Comparison of ENCODE assay signal across 18 cellular contexts in the genomic region with DNA sequence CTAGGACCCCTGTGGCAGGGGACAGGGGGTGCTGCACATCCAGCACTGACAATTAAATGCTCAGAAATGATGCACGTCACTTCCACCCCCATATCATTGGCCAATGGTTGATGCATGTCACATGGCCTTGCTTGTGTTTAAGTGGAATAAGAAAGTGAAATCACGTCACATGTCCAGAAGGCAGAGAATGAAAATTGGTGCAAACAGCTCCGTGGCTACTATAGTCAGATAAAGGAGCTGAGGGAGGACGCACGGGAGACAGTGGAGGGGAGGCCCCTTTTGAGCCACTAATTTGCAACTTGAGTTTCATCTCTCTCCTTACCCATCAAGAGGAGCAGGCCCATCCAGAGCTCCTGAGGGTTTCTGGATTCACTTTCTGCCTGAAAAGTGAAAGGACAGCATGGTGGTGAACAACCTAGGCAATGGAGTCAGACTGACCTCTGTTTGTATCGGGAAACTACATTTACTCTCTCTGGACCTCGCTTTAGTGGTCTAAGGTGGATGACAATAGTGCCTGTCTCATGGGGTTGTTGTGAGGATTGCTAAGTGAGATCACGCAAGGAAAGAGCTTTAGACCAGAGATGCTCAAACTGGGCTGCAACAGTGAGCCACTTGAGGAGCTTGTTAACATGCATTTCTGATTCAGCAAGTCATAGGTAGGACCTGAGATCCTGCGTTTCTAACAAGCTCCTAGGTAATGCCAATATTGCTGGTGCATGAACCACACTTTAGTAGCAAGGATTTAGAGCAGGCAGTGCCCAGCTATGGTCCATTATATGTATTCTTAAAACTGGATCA.
DNase-seq lines count a peak whose midpoint lies in the region; ATAC-seq and TF ChIP-seq lines count a peak whose summit lies in the region.
"Had no signal": no experiment of that assay in that cellular context is flagged by ENCODE, and none has a peak within 500 bp of the region (broad histone marks: within the 10 kb centered on the region; RNA-seq: fewer than 3 reads in every experiment).

No MANE protein-coding gene starts in this region.

- H4K20me1 ChIP-seq in PC-3 (ENCODE audit: low read length), result no peaks in the 10 kb centered on the region

- no peak overlapping the region for H2AFZ ChIP-seq in PC-3 (ENCODE audit: low read length)
- H2AFZ ChIP-seq: parathyroid adenoma had no signal

- H3K27ac ChIP-seq in esophagus muscularis mucosa (replicated peaks in 1 of 4), result no peak overlapping the region
- H3K27ac ChIP-seq in PC-3 (ENCODE audit: low read length), result no peak overlapping the region
- H3K27ac ChIP-seq: parathyroid adenoma, upper lobe of left lung had no signal

- intact Hi-C loops in esophagus muscularis mucosa (cut with DNase I) (no loop called here), PC-3 (cut with micrococcal nuclease) (no loop called here)

- H3K36me3 ChIP-seq in esophagus muscularis mucosa (no peaks in the 10 kb centered on the region), PC-3 (ENCODE audit: low read depth, low read length) (no peaks in the 10 kb centered on the region)
- H3K36me3 ChIP-seq: upper lobe of left lung had no signal

- H3K79me2 ChIP-seq in PC-3 (ENCODE audit: low read length), result no peaks in the 10 kb centered on the region
- H3K79me2 ChIP-seq: parathyroid adenoma had no signal

- H3K9ac ChIP-seq in PC-3 (ENCODE audit: low read length), result no peak overlapping the region
- H3K9ac ChIP-seq: parathyroid adenoma had no signal

- WGBS in esophagus muscularis mucosa, result 93% methylated on average over 9 of the region's 9 CpGs

- no peaks in the 10 kb centered on the region for H3K9me3 Mint-ChIP-seq in progenitor cell of endocrine pancreas (ENCODE audit: low read depth)
- H3K9me3 Mint-ChIP-seq: effector memory CD8-positive, alpha-beta T cell had no signal

- POLR2A ChIA-PET in PC-3 (lab: Charles Lee; ENCODE audit: unreplicated experiment), result no interaction called here

- ATAC-seq in GM19351 (IDR thresholded peaks at IDR 0.05; ENCODE audit: unreplicated experiment) (peak; percentile 90), HG02981 (IDR thresholded peaks at IDR 0.05; ENCODE audit: unreplicated experiment) (peak; percentile 53), PC-3 (no peak)
- ATAC-seq: effector memory CD8-positive, alpha-beta T cell; HCT116 had no signal

- no peak overlapping the region for H3K4me2 ChIP-seq in PC-3 (ENCODE audit: low read length)

- H3K27me3 ChIP-seq in esophagus muscularis mucosa (peaks cover 0 to 18% (median 0%) of the 10 kb centered on the region in 4 donors), PC-3 (ENCODE audit: low read length) (no peaks in the 10 kb centered on the region)
- H3K27me3 ChIP-seq: upper lobe of left lung had no signal

- TF ChIP-seq CTCF in GM13976 (IDR thresholded peaks at IDR 0.05; ENCODE audit: borderline replicate concordance, control extremely low read depth, extremely low read depth, insufficient read depth, missing control alignments) (no peak), esophagus muscularis mucosa (IDR thresholded peaks at IDR 0.05) (no peak), PC-3 (conservative IDR thresholded peaks at IDR 0.05; ENCODE audit: low read depth, low read length) (no peak), progenitor cell of endocrine pancreas (IDR thresholded peaks at IDR 0.05; ENCODE audit: unreplicated experiment) (no peak)

- peaks cover 0 to 13% (median 3%) of the 10 kb centered on the region in 4 donors for H3K4me1 ChIP-seq in esophagus muscularis mucosa
- H3K4me1 ChIP-seq in PC-3 (ENCODE audit: insufficient read depth, low read length), result peaks cover 42% of the 10 kb centered on the region
- H3K4me1 ChIP-seq: parathyroid adenoma had no signal

- DNase-seq in GM13976 (ENCODE audit: low spot score) (peak; percentile 14), esophagus muscularis mucosa (ENCODE audit: extremely low spot score) (peak; percentile 86), PC-3 (no peak), progenitor cell of endocrine pancreas (ENCODE audit: low spot score, unreplicated experiment) (no peak), EL (no peak)
- DNase-seq in activated CD8-positive, alpha-beta memory T cell treated with anti-CD3 and anti-CD28 coated beads, Interleukin-2, amount 50 U/mL, for 4 hours, result no peak
- DNase-seq: activated CD4-positive, alpha-beta T cell treated with anti-CD3 and anti-CD28 coated beads for 4 hours; activated effector memory CD4-positive, alpha-beta T cell treated with anti-CD3 and anti-CD28 coated beads, Interleukin-2, amount 50 U/mL, for 16 hours; DMS 273 treated with DMSO at 0.1 percent for 48 hours; effector memory CD8-positive, alpha-beta T cell; NCI-H1436 treated with DMSO at 0.1 percent for 48 hours; NCI-H526 treated with DMSO at 0.1 percent for 48 hours; upper lobe of left lung had no signal

- TF ChIP-seq POLR2A in esophagus muscularis mucosa (IDR thresholded peaks at IDR 0.05; ENCODE audit: low read depth), result no peak

- H3K36me3 Mint-ChIP-seq in progenitor cell of endocrine pancreas (ENCODE audit: insufficient read depth), result no peaks in the 10 kb centered on the region

- BruUV-seq in PC-3 (replicated peaks; lab: Mats Ljungman, UMichigan), result no TSS peak

- no peaks in the 10 kb centered on the region for H3K9me2 ChIP-seq in PC-3 (replicated peaks; ENCODE audit: low read length)

- CTCF ChIA-PET in PC-3 (lab: Charles Lee), result no interaction called here

- no peaks in the 10 kb centered on the region for H3K9me3 ChIP-seq in esophagus muscularis mucosa
- H3K9me3 ChIP-seq in PC-3 (ENCODE audit: low read length), result no peaks in the 10 kb centered on the region
- H3K9me3 ChIP-seq: upper lobe of left lung had no signal

- no peaks in the 10 kb centered on the region for H3F3A ChIP-seq in PC-3 (ENCODE audit: low read length, unreplicated experiment)

- in situ Hi-C loops in GM13976 (cut with MboI; ENCODE audit: low sequenced_read_pairs, unreplicated experiment), result no loop called here

- TF ChIP-seq EP300 in esophagus muscularis mucosa (IDR thresholded peaks at IDR 0.05), result no peak

- no peak overlapping the region for H3K27ac Mint-ChIP-seq in progenitor cell of endocrine pancreas
- H3K27ac Mint-ChIP-seq: effector memory CD8-positive, alpha-beta T cell; T-helper 1 cell treated with Interleukin-12 subunit alpha and Interleukin-12 subunit beta and Interleukin-4 antibody, amounts not matched to agents 30 μg/mL and 1 μg/mL, for 36 hours had no signal

- no peaks in the 10 kb centered on the region for H3K4me1 Mint-ChIP-seq in progenitor cell of endocrine pancreas (ENCODE audit: low read depth)

- no peak overlapping the region for H3K4me3 Mint-ChIP-seq in progenitor cell of endocrine pancreas (ENCODE audit: low read depth)
- H3K4me3 Mint-ChIP-seq: effector memory CD8-positive, alpha-beta T cell; T-helper 1 cell treated with Interleukin-12 subunit alpha and Interleukin-12 subunit beta and Interleukin-4 antibody, amounts not matched to agents 30 μg/mL and 1 μg/mL, for 36 hours had no signal

- peaks cover 6% of the 10 kb centered on the region for H3K27me3 Mint-ChIP-seq in progenitor cell of endocrine pancreas

- H3K4me3 ChIP-seq in esophagus muscularis mucosa (no peak overlapping the region), PC-3 (ENCODE audit: low read length) (no peak overlapping the region)
- H3K4me3 ChIP-seq: upper lobe of left lung had no signal

Comparison
In these comparisons a context has a peak if more than half of its experiments do, and no peak if none do; other contexts are left out.
1. DNase-seq: peak in GM13976 (single experiment) and esophagus muscularis mucosa (single experiment); none in activated CD8-positive, alpha-beta memory T cell treated with anti-CD3 and anti-CD28 coated beads, Interleukin-2, amount 50 U/mL, for 4 hours (single experiment), PC-3 (single experiment), progenitor cell of endocrine pancreas (single experiment) and EL (single experiment).